In the genomic region with DNA sequence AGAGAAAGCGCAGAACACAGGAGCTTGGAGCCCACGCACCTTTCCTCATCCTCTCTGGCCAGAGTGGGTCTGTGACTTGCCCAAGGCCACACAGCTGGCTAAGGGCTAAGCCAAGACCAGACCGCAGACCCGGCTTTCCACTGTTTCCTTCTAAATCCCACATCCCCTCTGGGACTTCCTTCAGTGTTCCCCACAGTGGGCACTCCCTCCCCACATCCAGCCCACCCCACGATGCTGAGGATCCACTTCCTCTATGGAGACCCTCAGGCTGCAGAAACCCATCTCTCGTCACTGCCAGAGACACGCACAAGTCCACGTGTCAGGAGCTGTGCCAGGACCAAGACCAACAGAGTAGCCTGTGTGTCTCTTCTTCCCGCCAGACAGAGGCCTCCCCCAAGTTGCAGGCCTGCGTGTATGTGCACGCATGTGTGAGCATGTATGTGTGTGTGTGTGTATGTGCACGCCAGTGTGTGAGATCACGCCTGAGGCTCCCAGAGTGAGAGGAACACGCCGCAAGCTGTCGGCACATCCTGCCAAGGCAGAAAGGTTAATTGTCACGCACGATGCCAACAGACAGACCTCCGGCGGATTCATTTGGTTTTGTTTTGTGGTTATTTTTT, we compare ENCODE assay signal across 20 cellular contexts. TPM values are rescaled to one million over a fixed set of nuclear protein-coding genes. Genes with fewer than 3 reads are reported as not detected.
DNase-seq lines count a peak whose midpoint lies in the region; ATAC-seq, FAIRE-seq and TF ChIP-seq lines count a peak whose summit lies in the region.
"Had no signal": no experiment of that assay in that cellular context is flagged by ENCODE, and none has a peak within 500 bp of the region (broad histone marks: within the 10 kb centered on the region; RNA-seq: fewer than 3 reads in every experiment).

No MANE protein-coding gene starts in this region.

- H3K27ac ChIP-seq in BLaER1 = no peak overlapping the region
- H3K27ac ChIP-seq in CD8-positive, alpha-beta memory T cell (ENCODE audit: low read depth, low read length) = no peak overlapping the region
- H3K27ac ChIP-seq in HepG2 (ENCODE audit: extremely low read length, insufficient read depth, low read length) = no peak overlapping the region
- H3K27ac ChIP-seq: colonic mucosa, transverse colon had no signal

- H3K27ac Mint-ChIP-seq in CD8-positive, alpha-beta memory T cell = peak overlapping the region; percentile 47 to 95 (median 73)
- no peak overlapping the region for H3K27ac Mint-ChIP-seq in chondrocyte (ENCODE audit: unreplicated experiment)
- H3K27ac Mint-ChIP-seq: nephron progenitor cell; stimulated activated memory B cell treated with anti-CD40 and anti-IgM and Interleukin-4, amounts not matched to agents 10 μg/mL and 1 μg/mL and 100 μg/mL, for 72 hours had no signal

- intact Hi-C loops in HepG2 (cut with micrococcal nuclease; ENCODE audit: unreplicated experiment) = no loop called here

- CTCF ChIA-PET in CD8-positive, alpha-beta memory T cell (lab: Charles Lee) = interaction anchor here (0.9 to 1.6 kb wide), 4 partner anchors 8 to 87 kb away, joined by 3 to 5 read pairs (median 4); no protein-coding TSS in a partner anchor
- CTCF ChIA-PET in HepG2 (lab: Yijun Ruan, JAX; ENCODE audit: low intra/inter-chr PET ratio, low total read pairs) = no interaction called here

- H3K9ac ChIP-seq in BLaER1 (no peak overlapping the region), HepG2 (ENCODE audit: insufficient read depth, low read depth, low read length) (no peak overlapping the region)

- H2AFZ ChIP-seq in HepG2 (ENCODE audit: low read length) = no peak overlapping the region

- no TSS peak for BruUV-seq in HepG2 (replicated peaks; lab: Mats Ljungman, UMichigan)

- H3K9me3 Mint-ChIP-seq in CD8-positive, alpha-beta memory T cell = no peaks in the 10 kb centered on the region
- H3K9me3 Mint-ChIP-seq in chondrocyte (ENCODE audit: low read depth) = no peaks in the 10 kb centered on the region
- H3K9me3 Mint-ChIP-seq: activated T-cell treated with anti-CD3 and anti-CD28 coated beads, Interleukin-2, amount 50 U/mL, for 4 hours had no signal

- H4K20me1 ChIP-seq in BLaER1 (peaks cover 41% of the 10 kb centered on the region; the same call in 1 of the 2 replicates), HepG2 (ENCODE audit: insufficient read depth, low read length) (peaks cover 4% of the 10 kb centered on the region; the same call in 1 of the 2 replicates)

- H3K36me3 Mint-ChIP-seq in CD8-positive, alpha-beta memory T cell = peaks cover 4 to 60% (median 14%) of the 10 kb centered on the region in 3 donors
- peaks cover 9% of the 10 kb centered on the region for H3K36me3 Mint-ChIP-seq in chondrocyte (ENCODE audit: low read depth)
- H3K36me3 Mint-ChIP-seq: stimulated activated memory B cell treated with anti-CD40 and anti-IgM and Interleukin-4, amounts not matched to agents 10 μg/mL and 1 μg/mL and 100 μg/mL, for 72 hours had no signal

- no peaks in the 10 kb centered on the region for H3K36me3 ChIP-seq in BLaER1
- H3K36me3 ChIP-seq in CD8-positive, alpha-beta memory T cell (ENCODE audit: insufficient read depth, low read length) = no peaks in the 10 kb centered on the region
- peaks cover 7 to 31% of the 10 kb centered on the region in 2 experiments; a peak in 3 of 5 replicates for H3K36me3 ChIP-seq in HepG2 (replicated peaks in 1 of 2; ENCODE audit: control insufficient read depth in 1 of 2, insufficient read depth in 2 of 2, low read length in 2 of 2)
- H3K36me3 ChIP-seq: BE2C, colonic mucosa, transverse colon had no signal

- peaks cover 0 to 8% of the 10 kb centered on the region in 2 donors for H3K27me3 Mint-ChIP-seq in CD8-positive, alpha-beta memory T cell
- no peaks in the 10 kb centered on the region for H3K27me3 Mint-ChIP-seq in chondrocyte (ENCODE audit: low read depth)

- WGBS in HepG2 (ENCODE audit: low lambda C conversion rate) = 95% methylated on average over 18 of the region's 20 CpGs

- no peak for TF ChIP-seq POLR2A in HepG2 (IDR thresholded peaks at IDR 0.05; ENCODE audit: insufficient read depth in 1 of 2, low read depth in 2 of 2, low read length in 2 of 2)

- peaks cover 5% of the 10 kb centered on the region; the same call in 1 of the 2 replicates for H3K9me3 ChIP-seq in BLaER1
- no peaks in the 10 kb centered on the region for H3K9me3 ChIP-seq in CD8-positive, alpha-beta memory T cell (ENCODE audit: low read length)
- no peaks in the 10 kb centered on the region for H3K9me3 ChIP-seq in HepG2 (ENCODE audit: low read length)
- H3K9me3 ChIP-seq: BE2C, colonic mucosa, transverse colon had no signal

- H3K27me3 ChIP-seq in BLaER1 (peaks cover 74% of the 10 kb centered on the region), HepG2 (ENCODE audit: control insufficient read depth in 1 of 2, insufficient read depth in 2 of 2, low read length in 2 of 2) (no peaks in the 10 kb centered on the region)
- H3K27me3 ChIP-seq in CD8-positive, alpha-beta memory T cell (ENCODE audit: insufficient read depth, low read length, poor library complexity, severe bottlenecking) = no peaks in the 10 kb centered on the region
- H3K27me3 ChIP-seq: BE2C, colonic mucosa, transverse colon had no signal

- DNase-seq in CD8-positive, alpha-beta memory T cell = peak in 2 of 5 donors; percentile 44 to 72
- DNase-seq in chondrocyte (ENCODE audit: low spot score) (peak; percentile 68), HepG2 (ENCODE audit: low spot score) (no peak), dermis blood vessel endothelial cell (no peak)
- DNase-seq: activated CD4-positive, alpha-beta T cell treated with anti-CD3 and anti-CD28 coated beads, Interleukin-2, amount 50 U/mL, for 48 hours; activated T-cell treated with anti-CD3 and anti-CD28 coated beads, Interleukin-2, amount 50 U/mL, for 4 hours; amniotic stem cell; BE2C; colonic mucosa; DMS153; KG1; NCI-H82; nephron progenitor cell; transverse colon had no signal

- no peaks in the 10 kb centered on the region for H3K79me2 ChIP-seq in HepG2 (ENCODE audit: insufficient read depth, low read length)

- peaks cover 12 to 32% (median 17%) of the 10 kb centered on the region in 3 donors for H3K4me1 Mint-ChIP-seq in CD8-positive, alpha-beta memory T cell
- no peaks in the 10 kb centered on the region for H3K4me1 Mint-ChIP-seq in chondrocyte (ENCODE audit: low read depth)

- TF ChIP-seq RAD21 in HepG2 (CRISPR knock-in tag; IDR thresholded peaks at IDR 0.05) = no peak

- H3K4me2 ChIP-seq in BLaER1 (peak overlapping the region; percentile 22; the same call in 1 of the 2 replicates), HepG2 (ENCODE audit: low read depth, low read length) (no peak overlapping the region)

- POLR2A ChIA-PET in CD8-positive, alpha-beta memory T cell (lab: Charles Lee) = interaction anchor here (0.8 kb wide), 1 partner anchor 17 kb away, joined by 3 read pairs; no protein-coding TSS in a partner anchor
- POLR2A ChIA-PET in HepG2 (lab: Yijun Ruan, JAX) = no interaction called here

- in situ Hi-C loops in HepG2 (cut with HindIII; ENCODE audit: extremely low pct_ligation_motif_present, low pct_unique_long_range_greater_than_20kb) = no loop called here

- FAIRE-seq in HepG2 (lab: Jason Lieb, UNC) = no peak
- FAIRE-seq: RCC 7860 had no signal

- H3K4me3 ChIP-seq in BLaER1 = no peak overlapping the region
- no peak overlapping the region for H3K4me3 ChIP-seq in CD8-positive, alpha-beta memory T cell (ENCODE audit: low read length)
- no peak overlapping the region for H3K4me3 ChIP-seq in HepG2 (replicated peaks in 1 of 3; ENCODE audit: insufficient read depth in 1 of 3, low read depth in 2 of 3, low read length in 3 of 3)
- H3K4me3 ChIP-seq: colonic mucosa, transverse colon had no signal

- H3K4me3 Mint-ChIP-seq in CD8-positive, alpha-beta memory T cell = no peak overlapping the region
- no peak overlapping the region for H3K4me3 Mint-ChIP-seq in chondrocyte (ENCODE audit: unreplicated experiment)
- H3K4me3 Mint-ChIP-seq: activated T-cell treated with anti-CD3 and anti-CD28 coated beads, Interleukin-2, amount 50 U/mL, for 4 hours; nephron progenitor cell; stimulated activated memory B cell treated with anti-CD40 and anti-IgM and Interleukin-4, amounts not matched to agents 10 μg/mL and 1 μg/mL and 100 μg/mL, for 72 hours had no signal

- TF ChIP-seq CTCF in chondrocyte (IDR thresholded peaks at IDR 0.05) = no peak
- TF ChIP-seq CTCF in HepG2 (CRISPR knock-in tag; IDR thresholded peaks at IDR 0.05) = no peak

- ATAC-seq in HepG2 (no peak), HG03139 (IDR thresholded peaks at IDR 0.05; ENCODE audit: unreplicated experiment) (no peak), esophagus mucosa (no peak), HG03520 (IDR thresholded peaks at IDR 0.05; ENCODE audit: unreplicated experiment) (no peak)
- ATAC-seq: activated T-cell treated with anti-CD3 and anti-CD28 coated beads, Interleukin-2, amount 50 U/mL, for 4 hours; stimulated activated memory B cell treated with anti-CD40 and anti-IgM and Interleukin-4, amounts not matched to agents 10 μg/mL and 1 μg/mL and 100 μg/mL, for 72 hours had no signal

- TF ChIP-seq EP300 in HepG2 (IDR thresholded peaks at IDR 0.05; ENCODE audit: low read depth in 2 of 2, low read length in 2 of 2) = no peak
- TF ChIP-seq EP300 in HepG2 (CRISPR knock-in tag; IDR thresholded peaks at IDR 0.05; ENCODE audit: borderline replicate concordance) = no peak

- H3K4me1 ChIP-seq in BLaER1 (peaks cover 9% of the 10 kb centered on the region; the same call in 1 of the 2 replicates), HepG2 (ENCODE audit: insufficient read depth, low read length) (no peaks in the 10 kb centered on the region)
- H3K4me1 ChIP-seq in CD8-positive, alpha-beta memory T cell (ENCODE audit: insufficient read depth, low read length) = no peaks in the 10 kb centered on the region
- H3K4me1 ChIP-seq: BE2C, colonic mucosa, transverse colon had no signal

RNA-seq across cellular contexts. Expression of a gene that starts 21.6 kb away (rescaled TPM):
- total RNA-seq in CD8-positive, alpha-beta memory T cell = 1 to 10 TPM; 2.3 to 3.0 TPM
- polyA plus RNA-seq in CD8-positive, alpha-beta memory T cell = 18.2 TPM
- total RNA-seq in chondrocyte = 10.5 to 16.9 TPM (median 16.5 TPM) in 3 replicates
- 0.65 and 1.4 TPM in 2 replicates for total RNA-seq in HepG2 (2016; rRNA removed; fragmentation: Illumina TruSeq; extraction: Trizol)
- 0.26 and 0.30 TPM in 2 replicates for total RNA-seq in HepG2 (2016; cell fraction: cytosol; rRNA removed; fragmentation: Illumina TruSeq; extraction: Trizol; ENCODE audit: low read depth)
- 1.0 and 1.1 TPM in 2 replicates for total RNA-seq in HepG2 (2016; cell fraction: insoluble cytoplasmic fraction; rRNA removed; fragmentation: Illumina TruSeq; extraction: Trizol)
- 0.76 and 1.4 TPM in 2 replicates for total RNA-seq in HepG2 (2016; cell fraction: membrane; rRNA removed; fragmentation: Illumina TruSeq; extraction: Trizol)
- 1.7 and 2.0 TPM in 2 replicates for total RNA-seq in HepG2 (2016; cell fraction: nucleus; rRNA removed; fragmentation: Illumina TruSeq; extraction: Trizol)
- 10.1 and 12.8 TPM in 2 replicates for polyA plus RNA-seq in HepG2 (2011; rRNA removed)
- 12.7 and 12.9 TPM in 2 replicates for polyA plus RNA-seq in HepG2 (2011; cell fraction: cytosol; rRNA removed)
- polyA plus RNA-seq in HepG2 (2011; cell fraction: nucleus; rRNA removed) = 37.3 and 38.1 TPM in 2 replicates
- polyA plus RNA-seq in HepG2 (2012) = 11.5 and 12.7 TPM in 2 replicates
- 0.15 and 0.27 TPM in 2 replicates for polyA plus RNA-seq in HepG2 (2016; cell fraction: cytosol; fragmentation: Illumina TruSeq; extraction: Trizol; ENCODE audit: low read depth)
- 0.72 and 0.85 TPM in 2 replicates for polyA plus RNA-seq in HepG2 (2016; cell fraction: insoluble cytoplasmic fraction; fragmentation: Illumina TruSeq; extraction: Trizol; ENCODE audit: low read depth)
- polyA plus RNA-seq in HepG2 (2016; cell fraction: membrane; fragmentation: Illumina TruSeq; extraction: Trizol; ENCODE audit: low read depth) = 0.63 and 0.68 TPM in 2 replicates
- 3.3 and 3.9 TPM in 2 replicates for polyA plus RNA-seq in HepG2 (2016; cell fraction: nucleus; fragmentation: Illumina TruSeq; extraction: Trizol; ENCODE audit: insufficient read depth, low read depth)
- 2.3 and 28.2 TPM in 2 replicates for polyA minus RNA-seq in HepG2 (2011; rRNA and poly(A)+ RNA removed; ENCODE audit: low replicate concordance)
- polyA minus RNA-seq in HepG2 (2011; cell fraction: cytosol; rRNA and poly(A)+ RNA removed) = 13.6 and 16.1 TPM in 2 replicates
- polyA minus RNA-seq in HepG2 (2011; cell fraction: nucleus; rRNA and poly(A)+ RNA removed) = 7.7 and 9.6 TPM in 2 replicates
- 75.7 and 80.1 TPM in 2 replicates for total RNA-seq in dermis blood vessel endothelial cell
- total RNA-seq in esophagus mucosa = 0.96 TPM
